8 cellular contexts compared by ENCODE assay signal in the genomic region with DNA sequence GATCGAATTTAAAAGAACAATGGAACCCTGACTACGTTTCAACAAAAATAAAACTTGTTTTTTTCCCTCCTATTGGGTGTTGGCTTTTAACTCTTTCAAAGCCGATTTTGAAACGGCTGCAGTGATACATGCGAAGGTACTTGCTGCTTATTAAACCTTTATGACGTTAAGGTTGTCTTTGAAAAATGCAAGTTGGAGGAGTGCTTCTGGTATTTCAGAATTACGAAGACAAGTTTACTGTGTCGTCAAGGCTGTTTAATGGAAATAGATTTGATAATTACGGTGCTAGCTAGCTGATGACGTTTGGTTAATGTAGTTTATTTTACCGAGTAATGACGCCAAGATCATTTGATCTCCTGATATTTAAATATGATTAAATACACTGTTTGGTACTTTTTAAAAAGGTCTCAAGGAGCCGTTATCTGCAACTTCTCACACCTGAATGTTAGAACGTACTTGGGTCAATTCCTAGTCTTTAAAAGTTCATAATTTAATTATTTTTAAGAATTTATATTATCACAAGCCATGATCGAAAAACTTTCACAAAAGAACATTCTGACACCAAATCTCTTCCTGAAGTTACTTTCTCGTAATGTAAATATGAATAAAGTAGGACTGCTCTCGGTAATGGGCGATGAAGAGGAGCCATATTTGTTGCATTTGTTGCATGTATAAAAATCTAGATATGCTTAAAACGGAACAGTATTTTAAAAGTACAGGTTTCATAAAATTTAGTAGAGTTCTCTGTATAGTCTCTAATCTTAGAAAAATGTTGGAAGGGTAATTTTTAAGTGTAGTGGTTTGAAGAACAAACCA. TPM values are rescaled to one million over a fixed set of nuclear protein-coding genes. Genes with fewer than 3 reads are reported as not detected.
DNase-seq lines count a peak whose midpoint lies in the region; ATAC-seq and TF ChIP-seq lines count a peak whose summit lies in the region.

No MANE protein-coding gene starts in this region.

- CTCF ChIA-PET in activated CD8-positive, alpha-beta memory T cell treated with anti-CD3 and anti-CD28 coated beads, Interleukin-2, amount 10 ng/mL, durations not matched to agents 7 days and 5 days (lab: Charles Lee), result interaction anchor here (2.2 to 6.7 kb wide), 6 partner anchors 18 to 74 kb away, joined by 9 to 98 read pairs (median 19); partner anchors contain the start of gene CHD2
- CTCF ChIA-PET in PC-9 (lab: Charles Lee), result no interaction called here

- intact Hi-C loops in PC-9 (cut with micrococcal nuclease; ENCODE audit: unreplicated experiment) (no loop called here), posterior vena cava (cut with DNase I) (loop anchor here in 1 of 2 donors (5.0 kb wide), 2 partner anchors 52 to 77 kb away; no protein-coding TSS in a partner anchor)

- peak overlapping the region; percentile 97 for H3K4me2 ChIP-seq in PC-9
- H3K4me2 ChIP-seq in mesendoderm (ENCODE audit: low read length), result peak overlapping the region; percentile 32

- H3K27ac ChIP-seq in PC-9, result peak overlapping the region; percentile 82
- H3K27ac ChIP-seq in mesendoderm (ENCODE audit: low read depth, low read length), result peak overlapping the region; percentile 100

- no peaks in the 10 kb centered on the region for H3K9me3 Mint-ChIP-seq in activated CD8-positive, alpha-beta memory T cell treated with anti-CD3 and anti-CD28 coated beads, Interleukin-2, amount 10 ng/mL, durations not matched to agents 7 days and 5 days (ENCODE audit: low read depth)

- H2BK120ac ChIP-seq in mesendoderm (ENCODE audit: low read depth, low read length), result no peak overlapping the region

- BruUV-seq in PC-9 (replicated peaks; lab: Mats Ljungman, UMichigan), result TSS peak; percentile 47

- peaks cover 41% of the 10 kb centered on the region for H3F3A ChIP-seq in PC-9 (ENCODE audit: insufficient read depth, low read depth)

- H3K36me3 ChIP-seq in PC-9 (ENCODE audit: low read depth) (peaks cover 45% of the 10 kb centered on the region), mesendoderm (ENCODE audit: control insufficient read depth, insufficient read depth, low read length) (no peaks in the 10 kb centered on the region)

- peaks cover 54% of the 10 kb centered on the region for H3K4me1 Mint-ChIP-seq in activated CD8-positive, alpha-beta memory T cell treated with anti-CD3 and anti-CD28 coated beads, Interleukin-2, amount 10 ng/mL, durations not matched to agents 7 days and 5 days

- no peak overlapping the region for H2AK5ac ChIP-seq in mesendoderm (ENCODE audit: low read length)

- peaks cover 51% of the 10 kb centered on the region for H3K36me3 Mint-ChIP-seq in activated CD8-positive, alpha-beta memory T cell treated with anti-CD3 and anti-CD28 coated beads, Interleukin-2, amount 10 ng/mL, durations not matched to agents 7 days and 5 days

- H3K27me3 ChIP-seq in PC-9 (ENCODE audit: insufficient read depth, low read depth), result no peaks in the 10 kb centered on the region
- no peaks in the 10 kb centered on the region for H3K27me3 ChIP-seq in mesendoderm (ENCODE audit: insufficient read depth, low read length, poor library complexity)

- H4K8ac ChIP-seq in mesendoderm (ENCODE audit: low read depth, low read length), result peak overlapping the region; percentile 57

- peak overlapping the region; percentile 24 for H2BK5ac ChIP-seq in mesendoderm (ENCODE audit: low read length)

- WGBS in mesendoderm (ENCODE audit: extremely low coverage, insufficient coverage, low lambda C conversion rate), result no CpG with 5 or more reads among the region's 19 CpGs

- no peak overlapping the region for H2AFZ ChIP-seq in PC-9

- no peak overlapping the region for H4K5ac ChIP-seq in mesendoderm (ENCODE audit: low read length)

- peaks cover 19% of the 10 kb centered on the region; the same call in 1 of the 2 replicates for H4K20me1 ChIP-seq in PC-9 (ENCODE audit: insufficient read depth)

- no peaks in the 10 kb centered on the region for H3K79me1 ChIP-seq in mesendoderm (ENCODE audit: low read length)

- H3K4me1 ChIP-seq in PC-9 (replicated peaks; ENCODE audit: insufficient read depth) (peaks cover 41% of the 10 kb centered on the region), mesendoderm (ENCODE audit: control insufficient read depth, low read depth, low read length) (peaks cover 6% of the 10 kb centered on the region)

- H2BK15ac ChIP-seq in mesendoderm (replicated peaks; ENCODE audit: low read depth), result no peak overlapping the region

- no peaks in the 10 kb centered on the region for H3K9me2 ChIP-seq in PC-9 (ENCODE audit: insufficient read depth)

- no peaks in the 10 kb centered on the region for H3K9me3 ChIP-seq in PC-9 (ENCODE audit: insufficient read depth, low read depth)

- H3K79me2 ChIP-seq in PC-9 (ENCODE audit: low read depth) (peaks cover 60% of the 10 kb centered on the region), mesendoderm (ENCODE audit: control insufficient read depth, insufficient read depth, low read length) (peaks cover 39% of the 10 kb centered on the region)

- H3K27me3 Mint-ChIP-seq in activated CD8-positive, alpha-beta memory T cell treated with anti-CD3 and anti-CD28 coated beads, Interleukin-2, amount 10 ng/mL, durations not matched to agents 7 days and 5 days, result no peaks in the 10 kb centered on the region

- TF ChIP-seq CTCF in PC-9 (conservative IDR thresholded peaks at IDR 0.05) (no peak), choroid plexus epithelial cell (conservative IDR thresholded peaks at IDR 0.05; ENCODE audit: low read depth, low read length) (no peak)

- H3K9ac ChIP-seq in mesendoderm (ENCODE audit: low read length), result peak overlapping the region; percentile 97

- peak overlapping the region; percentile 94 for H3K56ac ChIP-seq in mesendoderm (ENCODE audit: low read length)

- H3K18ac ChIP-seq in mesendoderm (ENCODE audit: low read length), result peak overlapping the region; percentile 100

- no peak for ATAC-seq in activated CD8-positive, alpha-beta memory T cell treated with anti-CD3 and anti-CD28 coated beads, Interleukin-2, amount 10 ng/mL, durations not matched to agents 7 days and 5 days
- ATAC-seq in HG02798 (IDR thresholded peaks at IDR 0.05; ENCODE audit: poor library complexity, unreplicated experiment), result no peak
- ATAC-seq in HG02884 (IDR thresholded peaks at IDR 0.05; ENCODE audit: unreplicated experiment), result no peak

- H3K4me3 ChIP-seq in PC-9 (peak overlapping the region; percentile 86), choroid plexus epithelial cell (ENCODE audit: low read depth, low read length) (peak overlapping the region; percentile 74), mesendoderm (ENCODE audit: low read length) (peak overlapping the region; percentile 98)

- H3K4me3 Mint-ChIP-seq in activated CD8-positive, alpha-beta memory T cell treated with anti-CD3 and anti-CD28 coated beads, Interleukin-2, amount 10 ng/mL, durations not matched to agents 7 days and 5 days, result peak overlapping the region; percentile 97

- H3K27ac Mint-ChIP-seq in activated CD8-positive, alpha-beta memory T cell treated with anti-CD3 and anti-CD28 coated beads, Interleukin-2, amount 10 ng/mL, durations not matched to agents 7 days and 5 days, result peak overlapping the region; percentile 97

- H3K4ac ChIP-seq in mesendoderm (ENCODE audit: low read depth, low read length), result no peak overlapping the region

- POLR2A ChIA-PET in PC-9 (lab: Charles Lee; ENCODE audit: unreplicated experiment), result interaction anchor here (0.6 kb wide), 1 partner anchor 16 kb away, joined by 3 read pairs; the partner anchor contains the start of gene CHD2

- H3K23ac ChIP-seq in mesendoderm (ENCODE audit: low read length), result no peak overlapping the region

- no peak for DNase-seq in activated CD8-positive, alpha-beta memory T cell treated with anti-CD3 and anti-CD28 coated beads, Interleukin-2, amount 10 ng/mL, durations not matched to agents 7 days and 5 days
- DNase-seq in activated CD8-positive, alpha-beta memory T cell treated with anti-CD3 and anti-CD28 coated beads, Interleukin-2, amount 50 U/mL, for 4 hours, result no peak
- no peak for DNase-seq in PC-9
- peak; percentile 56 for DNase-seq in choroid plexus epithelial cell (ENCODE audit: low read depth)
- DNase-seq in mesendoderm, result peak; percentile 49
- DNase-seq in posterior vena cava (ENCODE audit: low spot score), result no peak

RNA-seq across cellular contexts. Expression of gene CHD2, which starts 16.3 kb away (rescaled TPM):
- total RNA-seq in activated CD8-positive, alpha-beta memory T cell treated with anti-CD3 and anti-CD28 coated beads, Interleukin-2, amount 10 ng/mL, durations not matched to agents 7 days and 5 days, result 100 to 1,000 TPM; 121 to 151 TPM
- total RNA-seq in PC-9 (2021) (105 and 120 TPM in 2 replicates), posterior vena cava (100 to 1,000 TPM in 1 of 2 donors, 10 to 100 TPM in 1; 94.5 to 104 TPM)
- 46.2 TPM for polyA plus RNA-seq in mesendoderm (2013, experiment 1 of 2)
- polyA plus RNA-seq in mesendoderm (2013, experiment 2 of 2), result 51.0 TPM

Comparison
In these comparisons a context has a peak if more than half of its experiments do, and no peak if none do; other contexts are left out.
1. DNase-seq: peak in choroid plexus epithelial cell (single experiment) and mesendoderm (single experiment); none in activated CD8-positive, alpha-beta memory T cell treated with anti-CD3 and anti-CD28 coated beads, Interleukin-2, amount 10 ng/mL, durations not matched to agents 7 days and 5 days (single experiment), activated CD8-positive, alpha-beta memory T cell treated with anti-CD3 and anti-CD28 coated beads, Interleukin-2, amount 50 U/mL, for 4 hours (single experiment), PC-9 (0 of 2) and posterior vena cava (single experiment).
2. Peak in every context shown above with its lines, with median percentiles within 50 percentile points of each other: H3K4me3 ChIP-seq.